Comparison of ENCODE assay signal across 14 cellular contexts in genomic region chr20:32397567-32398084, GRCh38. TPM values are rescaled to one million over a fixed set of nuclear protein-coding genes. Genes with fewer than 3 reads are reported as not detected.
A peak's percentile ranks its signal among the peaks of the same experiment; 100 is the strongest.
DNase-seq lines count a peak whose midpoint lies in the region; TF ChIP-seq lines count a peak whose summit lies in the region.
"Had no signal": no experiment of that assay in that cellular context is flagged by ENCODE, and none has a peak within 500 bp of the region (broad histone marks: within the 10 kb centered on the region; RNA-seq: fewer than 3 reads in every experiment).

No MANE protein-coding gene starts in this region.

- H3K27me3 Mint-ChIP-seq in activated naive CD8-positive, alpha-beta T cell: no peaks in the 10 kb centered on the region
- H3K27me3 Mint-ChIP-seq in CD14-positive monocyte (ENCODE audit: low read depth in 3 of 3): peaks cover 0 to 4% (median 0%) of the 10 kb centered on the region in 3 donors

- TF ChIP-seq POLR2A in erythroblast (IDR thresholded peaks at IDR 0.05; ENCODE audit: low read length): peak; percentile 56

- intact Hi-C loops in CD14-positive monocyte (cut with micrococcal nuclease): no loop called here

- peak overlapping the region; percentile 37 for H3K27ac Mint-ChIP-seq in activated naive CD8-positive, alpha-beta T cell
- no peak overlapping the region for H3K27ac Mint-ChIP-seq in CD14-positive monocyte
- H3K27ac Mint-ChIP-seq: HFFc6 had no signal

- TF ChIP-seq CTCF in CD14-positive monocyte (IDR thresholded peaks at IDR 0.05): no peak

- H3K4me3 Mint-ChIP-seq in activated naive CD8-positive, alpha-beta T cell: no peak overlapping the region
- H3K4me3 Mint-ChIP-seq in CD14-positive monocyte: no peak overlapping the region
- H3K4me3 Mint-ChIP-seq: HFFc6 had no signal

- peaks cover 41% of the 10 kb centered on the region for H3K36me3 Mint-ChIP-seq in activated naive CD8-positive, alpha-beta T cell
- peaks cover 38 to 56% of the 10 kb centered on the region in 2 donors for H3K36me3 Mint-ChIP-seq in CD14-positive monocyte

- H3K4me1 Mint-ChIP-seq in activated naive CD8-positive, alpha-beta T cell (ENCODE audit: low read depth): peaks cover 37% of the 10 kb centered on the region
- H3K4me1 Mint-ChIP-seq in CD14-positive monocyte: peaks cover 5% of the 10 kb centered on the region

- peak in 45 of 76 experiments; percentile 5 to 71 (median 30) for DNase-seq in HUDEP-2 (lab: John Stamatoyannopoulos, UW; ENCODE audit: unreplicated experiment in 76 of 76)
- DNase-seq in OCI-M1 (lab: John Stamatoyannopoulos, UW): peak; percentile 96
- DNase-seq in erythroblast (lab: John Stamatoyannopoulos, UW): peak; percentile 91
- DNase-seq in CD14-positive monocyte (ENCODE audit: low spot score): no peak
- DNase-seq in dermis blood vessel endothelial cell: no peak
- DNase-seq in DMS114 treated with DMSO at 0.1 percent for 48 hours (lab: John Stamatoyannopoulos, UW; ENCODE audit: unreplicated experiment): no peak
- DNase-seq: GOT3, HFFc6, MM.1S, NCI-H2029 treated with DMSO at 0.1 percent for 48 hours, NCI-H2227 treated with DMSO at 0.1 percent for 48 hours, NCI-H526 treated with DMSO at 0.1 percent for 48 hours, SHP77 had no signal

- H3K9me3 Mint-ChIP-seq in activated naive CD8-positive, alpha-beta T cell (ENCODE audit: low read depth): peaks cover 9% of the 10 kb centered on the region
- peaks cover 0 to 8% (median 4%) of the 10 kb centered on the region in 7 donors for H3K9me3 Mint-ChIP-seq in CD14-positive monocyte
- H3K9me3 Mint-ChIP-seq: HFFc6 had no signal

RNA-seq across cellular contexts. Expression of gene ASXL1, which starts 39.5 kb away (rescaled TPM):
- polyA plus RNA-seq in CD14-positive monocyte: 1 to 10 TPM; 1.8 to 2.8 TPM
- total RNA-seq in dermis blood vessel endothelial cell: 53.4 and 62.1 TPM in 2 replicates

Comparison
In these comparisons a context has a peak if more than half of its experiments do, and no peak if none do; other contexts are left out.
1. DNase-seq: peak in HUDEP-2 (45 of 76), OCI-M1 (single experiment) and erythroblast (2 of 2); none in CD14-positive monocyte (single experiment), dermis blood vessel endothelial cell (single experiment) and DMS114 treated with DMSO at 0.1 percent for 48 hours (single experiment).